Comparison of ENCODE assay signal across 20 cellular contexts in the genomic region with DNA sequence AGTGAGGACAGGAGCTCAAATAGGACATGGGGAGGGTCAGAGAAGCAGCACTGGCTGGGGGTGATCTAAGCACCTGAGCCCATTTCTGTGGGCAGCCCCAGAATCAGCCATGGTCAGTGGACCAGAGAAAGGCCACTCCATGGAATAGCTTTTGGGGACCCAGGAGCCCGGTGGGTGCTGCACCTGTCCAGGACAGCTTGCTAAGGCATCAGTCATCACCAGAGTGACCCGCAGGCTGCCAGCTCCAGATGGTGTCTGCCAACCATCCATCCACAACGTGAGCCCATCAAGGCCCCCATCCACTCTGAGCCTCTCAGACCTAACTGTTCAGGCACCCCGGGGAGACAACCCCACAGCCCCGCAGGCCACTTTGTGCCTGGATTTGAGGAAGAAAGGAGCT. TPM values are rescaled to one million over a fixed set of nuclear protein-coding genes. Genes with fewer than 3 reads are reported as not detected.
DNase-seq lines count a peak whose midpoint lies in the region; ATAC-seq and TF ChIP-seq lines count a peak whose summit lies in the region.
"Had no signal": no experiment of that assay in that cellular context is flagged by ENCODE, and none has a peak within 500 bp of the region (broad histone marks: within the 10 kb centered on the region; RNA-seq: fewer than 3 reads in every experiment).

No MANE protein-coding gene starts in this region.

- H2BK12ac ChIP-seq in trophoblast cell (ENCODE audit: low read length) = no peak overlapping the region

- H3K36me3 ChIP-seq in body of pancreas (replicated peaks in 1 of 2; ENCODE audit: insufficient read depth in 1 of 2, low read depth in 2 of 2) (no peaks in the 10 kb centered on the region), trophoblast cell (ENCODE audit: control insufficient read depth in 1 of 2, insufficient read depth in 2 of 2, low read length in 2 of 2) (no peaks in the 10 kb centered on the region)
- H3K36me3 ChIP-seq: heart left ventricle, suprapubic skin, WERI-Rb-1 had no signal

- no peak overlapping the region for H4K12ac ChIP-seq in trophoblast cell (ENCODE audit: low read depth, low read length)

- no peak overlapping the region for H3K18ac ChIP-seq in trophoblast cell (ENCODE audit: low read length)

- peaks cover 14% of the 10 kb centered on the region for H3K79me1 ChIP-seq in trophoblast cell (ENCODE audit: low read length)

- H3K23ac ChIP-seq in trophoblast cell (ENCODE audit: low read length) = no peak overlapping the region

- no peak overlapping the region for H2BK5ac ChIP-seq in trophoblast cell (ENCODE audit: low read depth, low read length, poor library complexity)

- H3K14ac ChIP-seq in trophoblast cell (ENCODE audit: low read length) = no peak overlapping the region

- no peak overlapping the region for H3K4me2 ChIP-seq in trophoblast cell (ENCODE audit: low read length)

- H3K36me3 Mint-ChIP-seq in activated CD4-positive, alpha-beta T cell treated with anti-CD3 and anti-CD28 coated beads for 36 hours (ENCODE audit: low read depth) = peaks cover 16% of the 10 kb centered on the region
- peaks cover 3% of the 10 kb centered on the region for H3K36me3 Mint-ChIP-seq in activated CD4-positive, alpha-beta T cell treated with anti-CD3 and anti-CD28 coated beads, Interleukin-2, amount 10 ng/mL, durations not matched to agents 7 days and 5 days (ENCODE audit: low read depth)
- no peaks in the 10 kb centered on the region; the same call in 1 of the 2 replicates for H3K36me3 Mint-ChIP-seq in HFFc6 (ENCODE audit: low read depth)
- no peaks in the 10 kb centered on the region for H3K36me3 Mint-ChIP-seq in osteocyte (ENCODE audit: unreplicated experiment)
- H3K36me3 Mint-ChIP-seq: immature natural killer cell had no signal

- no peak overlapping the region for H4K8ac ChIP-seq in trophoblast cell (ENCODE audit: low read depth, low read length)

- 72 to 82% methylated on average over 3 to 5 of the region's 5 CpGs for WGBS in body of pancreas, 2 donors
- no CpG with 5 or more reads among the region's 5 CpGs for WGBS in trophoblast cell (ENCODE audit: extremely low coverage, insufficient coverage, insufficient read length)

- peaks cover 97% of the 10 kb centered on the region for H3K4me1 Mint-ChIP-seq in activated CD4-positive, alpha-beta T cell treated with anti-CD3 and anti-CD28 coated beads for 36 hours
- H3K4me1 Mint-ChIP-seq in activated CD4-positive, alpha-beta T cell treated with anti-CD3 and anti-CD28 coated beads, Interleukin-2, amount 10 ng/mL, durations not matched to agents 7 days and 5 days = peaks cover 86% of the 10 kb centered on the region
- H3K4me1 Mint-ChIP-seq in HFFc6 (ENCODE audit: low read depth) (peaks cover 83% of the 10 kb centered on the region), osteocyte (ENCODE audit: unreplicated experiment) (peaks cover 64% of the 10 kb centered on the region)

- no peak overlapping the region for H3K4ac ChIP-seq in trophoblast cell (ENCODE audit: low read depth, low read length)

- H3K9ac ChIP-seq in trophoblast cell (ENCODE audit: low read length) = no peak overlapping the region

- TF ChIP-seq CTCF in HFFc6 (IDR thresholded peaks at IDR 0.05) (no peak), body of pancreas (IDR thresholded peaks at IDR 0.05) (no peak), osteocyte (IDR thresholded peaks at IDR 0.05) (no peak)

- CTCF ChIA-PET in activated CD4-positive, alpha-beta T cell treated with anti-CD3 and anti-CD28 coated beads for 36 hours (lab: Charles Lee) = interaction anchor here (1.0 to 2.2 kb wide), 5 partner anchors 9 to 135 kb away, joined by 3 to 7 read pairs (median 4); no protein-coding TSS in a partner anchor
- CTCF ChIA-PET in activated CD4-positive, alpha-beta T cell treated with anti-CD3 and anti-CD28 coated beads, Interleukin-2, amount 10 ng/mL, durations not matched to agents 7 days and 5 days (lab: Charles Lee) = interaction anchor here (1.1 to 1.6 kb wide), 3 partner anchors 9 to 39 kb away, joined by 3 to 5 read pairs (median 3); no protein-coding TSS in a partner anchor

- TF ChIP-seq POLR2A in body of pancreas (IDR thresholded peaks at IDR 0.05) = no peak

- H3K27ac ChIP-seq in body of pancreas (peak overlapping the region in 3 of 4 donors; percentile 61 to 78 (median 77)), trophoblast cell (ENCODE audit: low read depth, low read length) (no peak overlapping the region)
- H3K27ac ChIP-seq: heart left ventricle, suprapubic skin, WERI-Rb-1 had no signal

- peaks cover 19% of the 10 kb centered on the region for H3K4me1 ChIP-seq in body of pancreas
- peaks cover 20 to 24% of the 10 kb centered on the region in 2 experiments for H3K4me1 ChIP-seq in trophoblast cell (ENCODE audit: control insufficient read depth in 1 of 2, insufficient read depth in 2 of 2, low read length in 2 of 2)

- no peak overlapping the region for H4K91ac ChIP-seq in trophoblast cell (ENCODE audit: low read depth, low read length)

- H3K4me3 Mint-ChIP-seq in activated CD4-positive, alpha-beta T cell treated with anti-CD3 and anti-CD28 coated beads for 36 hours = no peak overlapping the region
- H3K4me3 Mint-ChIP-seq in activated CD4-positive, alpha-beta T cell treated with anti-CD3 and anti-CD28 coated beads, Interleukin-2, amount 10 ng/mL, durations not matched to agents 7 days and 5 days = no peak overlapping the region
- H3K4me3 Mint-ChIP-seq in HFFc6 (no peak overlapping the region), osteocyte (ENCODE audit: unreplicated experiment) (no peak overlapping the region)
- H3K4me3 Mint-ChIP-seq: immature natural killer cell; T-helper 1 cell treated with Interleukin-12 subunit alpha and Interleukin-12 subunit beta and Interleukin-4 antibody, amounts not matched to agents 30 μg/mL and 1 μg/mL, for 36 hours had no signal

- peak overlapping the region; percentile 52 for H3K27ac Mint-ChIP-seq in activated CD4-positive, alpha-beta T cell treated with anti-CD3 and anti-CD28 coated beads for 36 hours
- H3K27ac Mint-ChIP-seq in activated CD4-positive, alpha-beta T cell treated with anti-CD3 and anti-CD28 coated beads, Interleukin-2, amount 10 ng/mL, durations not matched to agents 7 days and 5 days = no peak overlapping the region
- peak overlapping the region; percentile 66 for H3K27ac Mint-ChIP-seq in HFFc6
- peak overlapping the region; percentile 99 for H3K27ac Mint-ChIP-seq in osteocyte (ENCODE audit: unreplicated experiment)
- H3K27ac Mint-ChIP-seq: T-helper 1 cell treated with Interleukin-12 subunit alpha and Interleukin-12 subunit beta and Interleukin-4 antibody, amounts not matched to agents 30 μg/mL and 1 μg/mL, for 36 hours had no signal

- H3K4me3 ChIP-seq in body of pancreas (no peak overlapping the region), trophoblast cell (ENCODE audit: low read depth, low read length) (no peak overlapping the region)
- H3K4me3 ChIP-seq: heart left ventricle, suprapubic skin had no signal

- peaks cover 8% of the 10 kb centered on the region for H3K9me3 Mint-ChIP-seq in activated CD4-positive, alpha-beta T cell treated with anti-CD3 and anti-CD28 coated beads for 36 hours (ENCODE audit: low read depth)
- H3K9me3 Mint-ChIP-seq in activated CD4-positive, alpha-beta T cell treated with anti-CD3 and anti-CD28 coated beads, Interleukin-2, amount 10 ng/mL, durations not matched to agents 7 days and 5 days = peaks cover 4% of the 10 kb centered on the region
- H3K9me3 Mint-ChIP-seq in HFFc6 (no peaks in the 10 kb centered on the region), osteocyte (ENCODE audit: unreplicated experiment) (no peaks in the 10 kb centered on the region)
- H3K9me3 Mint-ChIP-seq: immature natural killer cell; T-helper 1 cell treated with Interleukin-12 subunit alpha and Interleukin-12 subunit beta and Interleukin-4 antibody, amounts not matched to agents 30 μg/mL and 1 μg/mL, for 36 hours had no signal

- H3K27me3 Mint-ChIP-seq in activated CD4-positive, alpha-beta T cell treated with anti-CD3 and anti-CD28 coated beads for 36 hours = no peaks in the 10 kb centered on the region
- no peaks in the 10 kb centered on the region for H3K27me3 Mint-ChIP-seq in activated CD4-positive, alpha-beta T cell treated with anti-CD3 and anti-CD28 coated beads, Interleukin-2, amount 10 ng/mL, durations not matched to agents 7 days and 5 days
- no peaks in the 10 kb centered on the region; the same call in 1 of the 2 replicates for H3K27me3 Mint-ChIP-seq in HFFc6 (ENCODE audit: insufficient read depth)
- H3K27me3 Mint-ChIP-seq in osteocyte (ENCODE audit: unreplicated experiment) = no peaks in the 10 kb centered on the region

- H3K9me3 ChIP-seq in body of pancreas (no peaks in the 10 kb centered on the region), trophoblast cell (ENCODE audit: insufficient read depth, low read depth, low read length) (peaks cover under 1% of the 10 kb centered on the region)
- H3K9me3 ChIP-seq: suprapubic skin had no signal

- no peak for DNase-seq in activated CD4-positive, alpha-beta T cell treated with anti-CD3 and anti-CD28 coated beads for 36 hours
- DNase-seq in activated CD4-positive, alpha-beta T cell treated with anti-CD3 and anti-CD28 coated beads, Interleukin-2, amount 10 ng/mL, durations not matched to agents 7 days and 5 days = no peak
- no peak for DNase-seq in HFFc6
- no peak for DNase-seq in body of pancreas
- no peak for DNase-seq in osteocyte (ENCODE audit: extremely low spot score, unreplicated experiment)
- DNase-seq in trophoblast cell = no peak
- DNase-seq in head of caudate nucleus = no peak
- DNase-seq: C1 segment of cervical spinal cord; heart left ventricle; immature natural killer cell; NCI-H1694; nucleus accumbens; SIG-M5; stimulated activated CD8-positive, alpha-beta memory T cell treated with anti-CD3 and anti-CD28 coated beads, Interleukin-4, amount 100 ng/mL, for 48 hours; WERI-Rb-1 had no signal

- intact Hi-C loops in activated CD4-positive, alpha-beta T cell treated with anti-CD3 and anti-CD28 coated beads for 36 hours (cut with DNase I, micrococcal nuclease) = loop anchor here in 1 of 2 experiments (10.0 kb wide), 1 partner anchor 883 kb away; no protein-coding TSS in a partner anchor
- intact Hi-C loops in body of pancreas (cut with DNase I) = no loop called here
- intact Hi-C loops in head of caudate nucleus (cut with DNase I) = no loop called here

- H3K27me3 ChIP-seq in body of pancreas = no peaks in the 10 kb centered on the region
- H3K27me3 ChIP-seq in trophoblast cell (ENCODE audit: insufficient read depth, low read length) = no peaks in the 10 kb centered on the region

- no peak overlapping the region for H2AFZ ChIP-seq in trophoblast cell (ENCODE audit: insufficient read depth, low read length, poor library complexity)

- no peak overlapping the region for H2BK120ac ChIP-seq in trophoblast cell (ENCODE audit: insufficient read depth, low read length, poor library complexity)

- no peak overlapping the region for H2AK5ac ChIP-seq in trophoblast cell (ENCODE audit: low read length)

- ATAC-seq in activated CD4-positive, alpha-beta T cell treated with anti-CD3 and anti-CD28 coated beads for 36 hours = no peak
- no peak for ATAC-seq in body of pancreas
- no peak for ATAC-seq in HG02588 (IDR thresholded peaks at IDR 0.05; ENCODE audit: unreplicated experiment)
- ATAC-seq: heart left ventricle, HepG2 had no signal

- H3K79me2 ChIP-seq in trophoblast cell (ENCODE audit: control insufficient read depth, insufficient read depth, low read length, poor library complexity) = peaks cover under 1% of the 10 kb centered on the region

- POLR2A ChIA-PET in activated CD4-positive, alpha-beta T cell treated with anti-CD3 and anti-CD28 coated beads for 36 hours (lab: Charles Lee) = no interaction called here
- POLR2A ChIA-PET in activated CD4-positive, alpha-beta T cell treated with anti-CD3 and anti-CD28 coated beads, Interleukin-2, amount 10 ng/mL, durations not matched to agents 7 days and 5 days (lab: Charles Lee) = no interaction called here

RNA-seq across cellular contexts. Expression of gene COL6A3, which starts 23.6 kb away (rescaled TPM):
- 10 to 100 TPM; 29.9 to 36.4 TPM for total RNA-seq in activated CD4-positive, alpha-beta T cell treated with anti-CD3 and anti-CD28 coated beads for 36 hours
- under 1 TPM; 0.87 to 0.92 TPM for total RNA-seq in activated CD4-positive, alpha-beta T cell treated with anti-CD3 and anti-CD28 coated beads, Interleukin-2, amount 10 ng/mL, durations not matched to agents 7 days and 5 days
- 100 to 1,000 TPM; 409 to 759 (median 458) TPM for total RNA-seq in HFFc6 (2021; fragmentation: NEBNext Ultra II Directional; extraction: Animal tissue kit (Norgen Biotek cat#: 25700))
- 100 to 1,000 TPM in 1 of 2 donors, 10 to 100 TPM in 1; 46.4 to 121 TPM for total RNA-seq in body of pancreas
- total RNA-seq in osteocyte = 143 and 159 TPM in 2 replicates
- 81.7 and 90.1 TPM in 2 replicates for polyA plus RNA-seq in trophoblast cell (2013)
- total RNA-seq: HepG2 had no signal

RNA-seq across cellular contexts. Expression of gene MLPH, which starts 49.5 kb away (rescaled TPM):
- 1 to 10 TPM in 1 of 2 experiments, under 1 TPM in 1; 0.82 to 1.2 TPM for total RNA-seq in activated CD4-positive, alpha-beta T cell treated with anti-CD3 and anti-CD28 coated beads for 36 hours
- total RNA-seq in activated CD4-positive, alpha-beta T cell treated with anti-CD3 and anti-CD28 coated beads, Interleukin-2, amount 10 ng/mL, durations not matched to agents 7 days and 5 days = not detected
- total RNA-seq in HFFc6 (2021; fragmentation: NEBNext Ultra II Directional; extraction: Animal tissue kit (Norgen Biotek cat#: 25700)) = 10 to 100 TPM; 32.0 to 44.1 (median 41.0) TPM
- 10 to 100 TPM; 30.3 to 64.3 TPM for total RNA-seq in body of pancreas
- total RNA-seq in osteocyte = 21.0 and 22.5 TPM in 2 replicates
- 3.8 and 4.1 TPM in 2 replicates for polyA plus RNA-seq in trophoblast cell (2013)
- total RNA-seq: A673, HepG2 had no signal
- polyA plus RNA-seq: immature natural killer cell had no signal

Comparison
In these comparisons a context has a peak if more than half of its experiments do, and no peak if none do; other contexts are left out.
1. RNA of gene COL6A3, which starts 23.6 kb away (total RNA-seq): 409 to 759 TPM in HFFc6, 143 to 159 TPM in osteocyte, 46.4 to 121 TPM in body of pancreas and 29.9 to 36.4 TPM in activated CD4-positive, alpha-beta T cell treated with anti-CD3 and anti-CD28 coated beads for 36 hours; 0.87 to 0.92 TPM in activated CD4-positive, alpha-beta T cell treated with anti-CD3 and anti-CD28 coated beads, Interleukin-2, amount 10 ng/mL, durations not matched to agents 7 days and 5 days; every median in the first group is over 10 times any median in the second.